18 cellular contexts compared by ENCODE assay signal in the genomic region with DNA sequence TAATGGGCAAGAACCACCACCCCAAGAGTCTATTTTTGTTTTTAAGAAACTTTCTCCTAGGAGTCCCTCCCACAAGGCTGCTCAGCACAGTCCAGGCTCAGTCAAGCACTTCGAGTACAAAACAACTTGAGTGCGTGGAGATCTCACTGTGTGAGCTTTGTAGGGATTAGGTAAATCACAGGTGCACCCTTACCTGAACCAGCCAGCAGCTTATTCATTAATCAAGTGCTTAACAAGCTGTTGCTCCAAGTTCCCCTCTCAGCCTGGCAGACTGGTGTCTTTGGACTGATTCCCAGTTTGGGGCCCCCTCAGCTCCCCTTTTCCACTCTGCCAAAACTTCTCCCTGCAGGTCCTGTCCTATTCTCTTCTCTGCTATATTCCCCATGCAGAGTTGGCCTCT.
DNase-seq lines count a peak whose midpoint lies in the region; ATAC-seq and TF ChIP-seq lines count a peak whose summit lies in the region.
"Had no signal": no experiment of that assay in that cellular context is flagged by ENCODE, and none has a peak within 500 bp of the region (broad histone marks: within the 10 kb centered on the region; RNA-seq: fewer than 3 reads in every experiment).

No MANE protein-coding gene starts in this region.

- DNase-seq in SIG-M5 treated with dmso at 0.1 percent for 504 hours (lab: John Stamatoyannopoulos, UW; ENCODE audit: unreplicated experiment) (peak; percentile 23), SIG-M5 (lab: John Stamatoyannopoulos, UW) (no peak), WERI-Rb-1 (peak; percentile 76), mesothelial cell of epicardium (ENCODE audit: low spot score in 2 of 2, unreplicated experiment in 2 of 2) (no peak), MV-4-11 (lab: John Stamatoyannopoulos, UW) (no peak), endothelial cell (ENCODE audit: low spot score) (no peak), dorsolateral prefrontal cortex (no peak)
- DNase-seq: activated CD4-positive, alpha-beta T cell treated with anti-CD3 and anti-CD28 coated beads for 4 hours; activated CD8-positive, alpha-beta memory T cell treated with anti-CD3 and anti-CD28 coated beads, Interleukin-2, amount 50 U/mL, for 4 hours; activated effector memory CD4-positive, alpha-beta T cell treated with anti-CD3 and anti-CD28 coated beads, Interleukin-2, amount 50 U/mL, for 16 hours; CD4-positive, alpha-beta memory T cell; effector CD8-positive, alpha-beta T cell; heart left ventricle; mesenchymal stem cell; NCI-H2029 had no signal

- peak overlapping the region; percentile 38 for H3K27ac ChIP-seq in WERI-Rb-1
- H3K27ac ChIP-seq in dorsolateral prefrontal cortex: no peak overlapping the region
- H3K27ac ChIP-seq: heart left ventricle, prostate gland, thoracic aorta had no signal

- no peaks in the 10 kb centered on the region for H3K9me3 Mint-ChIP-seq in mesothelial cell of epicardium
- H3K9me3 Mint-ChIP-seq in endothelial cell (ENCODE audit: unreplicated experiment): no peaks in the 10 kb centered on the region
- H3K9me3 Mint-ChIP-seq: CD4-positive, alpha-beta memory T cell had no signal

- H3K27me3 ChIP-seq in WERI-Rb-1 (ENCODE audit: insufficient read depth, low read depth, severe bottlenecking): no peaks in the 10 kb centered on the region
- no peaks in the 10 kb centered on the region for H3K27me3 ChIP-seq in dorsolateral prefrontal cortex
- H3K27me3 ChIP-seq: heart left ventricle had no signal

- ATAC-seq in GM21381 (IDR thresholded peaks at IDR 0.05; ENCODE audit: unreplicated experiment): no peak
- ATAC-seq: heart left ventricle had no signal

- no peaks in the 10 kb centered on the region for H3K9me3 ChIP-seq in WERI-Rb-1 (ENCODE audit: severe bottlenecking)
- H3K9me3 ChIP-seq: heart left ventricle, prostate gland, thoracic aorta had no signal

- no peak for TF ChIP-seq CTCF in WERI-Rb-1 (IDR thresholded peaks at IDR 0.05; ENCODE audit: low read depth, low read length)
- no peak for TF ChIP-seq CTCF in mesothelial cell of epicardium (IDR thresholded peaks at IDR 0.05; ENCODE audit: unreplicated experiment)
- TF ChIP-seq CTCF in endothelial cell (IDR thresholded peaks at IDR 0.05; ENCODE audit: unreplicated experiment): no peak
- TF ChIP-seq CTCF in dorsolateral prefrontal cortex (IDR thresholded peaks at IDR 0.05 in 54 of 56, conservative IDR thresholded peaks at IDR 0.05 in 2 of 56; ENCODE audit: low read depth in 1 of 56, partially characterized antibody in 56 of 56): no peak

- H3K36me3 Mint-ChIP-seq in mesothelial cell of epicardium (no peaks in the 10 kb centered on the region), endothelial cell (ENCODE audit: low read depth, unreplicated experiment) (no peaks in the 10 kb centered on the region)
- H3K36me3 Mint-ChIP-seq: CD4-positive, alpha-beta memory T cell had no signal

- intact Hi-C loops in dorsolateral prefrontal cortex (cut with DNase I): no loop called here

- peaks cover 2% of the 10 kb centered on the region for H3K27me3 Mint-ChIP-seq in mesothelial cell of epicardium (ENCODE audit: low read depth)
- H3K27me3 Mint-ChIP-seq in endothelial cell (ENCODE audit: unreplicated experiment): peaks cover 8% of the 10 kb centered on the region

- no peaks in the 10 kb centered on the region for H3K36me3 ChIP-seq in WERI-Rb-1
- H3K36me3 ChIP-seq: heart left ventricle, prostate gland, thoracic aorta had no signal

- no peak overlapping the region for H3K4me3 ChIP-seq in WERI-Rb-1 (ENCODE audit: low read depth, low read length)
- no peak overlapping the region for H3K4me3 ChIP-seq in dorsolateral prefrontal cortex
- H3K4me3 ChIP-seq: heart left ventricle, prostate gland, thoracic aorta had no signal

- H3K4me3 Mint-ChIP-seq in mesothelial cell of epicardium (no peak overlapping the region), endothelial cell (ENCODE audit: unreplicated experiment) (no peak overlapping the region)
- H3K4me3 Mint-ChIP-seq: CD4-positive, alpha-beta memory T cell had no signal

- H3K4me1 Mint-ChIP-seq in mesothelial cell of epicardium (peaks cover 40% of the 10 kb centered on the region), endothelial cell (ENCODE audit: unreplicated experiment) (peaks cover 56% of the 10 kb centered on the region)

- H3K27ac Mint-ChIP-seq in mesothelial cell of epicardium: peak overlapping the region; percentile 17
- H3K27ac Mint-ChIP-seq in endothelial cell (ENCODE audit: unreplicated experiment): no peak overlapping the region
- H3K27ac Mint-ChIP-seq: CD4-positive, alpha-beta memory T cell had no signal

Comparison
In these comparisons a context has a peak if more than half of its experiments do, and no peak if none do; other contexts are left out.
1. DNase-seq: peak in SIG-M5 treated with dmso at 0.1 percent for 504 hours (single experiment) and WERI-Rb-1 (single experiment); none in SIG-M5 (single experiment), mesothelial cell of epicardium (0 of 2), MV-4-11 (single experiment), endothelial cell (single experiment) and dorsolateral prefrontal cortex (0 of 10).